Comparison of ENCODE assay signal across 1 cellular context in genomic region chr2:73985318-73986084, GRCh38.
TF ChIP-seq lines count a peak whose summit lies in the region.

No MANE protein-coding gene starts in this region.

TF ChIP-seq in HepG2, 621 proteins besides CTCF, POLR2A, EP300 and RAD21 (continued from another document and continues in another):
- TF ChIP-seq GATAD1 (CRISPR knock-in tag; IDR thresholded peaks at IDR 0.05) (0 out of 2 replicates have a peak, but pooled peaks have one; percentile 29), ZSCAN31 (CRISPR knock-in tag; IDR thresholded peaks at IDR 0.05; ENCODE audit: low read depth) (no peak), POLR2AphosphoS5 (IDR thresholded peaks at IDR 0.05; ENCODE audit: low read depth, low read length) (no peak), ZNF564 (CRISPR knock-in tag; IDR thresholded peaks at IDR 0.05) (no peak), HES4 (CRISPR knock-in tag; IDR thresholded peaks at IDR 0.05; ENCODE audit: borderline replicate concordance) (no peak), NFKB2 (CRISPR knock-in tag; IDR thresholded peaks at IDR 0.05; ENCODE audit: borderline replicate concordance) (no peak), TARDBP (CRISPR knock-in tag; IDR thresholded peaks at IDR 0.05) (no peak), DNMT1 (CRISPR knock-in tag; IDR thresholded peaks at IDR 0.05) (0 out of 2 replicates have a peak, but pooled peaks have one; percentile 52), POLR2AphosphoS2 (IDR thresholded peaks at IDR 0.05; ENCODE audit: low read depth, low read length) (no peak), IRF2 (CRISPR knock-in tag; IDR thresholded peaks at IDR 0.05) (no peak), ZFX (CRISPR knock-in tag; IDR thresholded peaks at IDR 0.05; ENCODE audit: low read depth) (peak; percentile 29; the same call in 1 of the 2 replicates), CCDC6 (CRISPR knock-in tag; IDR thresholded peaks at IDR 0.05) (no peak), ZSCAN29 (CRISPR knock-in tag; conservative IDR thresholded peaks at IDR 0.05) (no peak), GLI4 (CRISPR knock-in tag; IDR thresholded peaks at IDR 0.05; ENCODE audit: borderline replicate concordance) (no peak), CHD2 (IDR thresholded peaks at IDR 0.05; ENCODE audit: low read depth, low read length) (no peak), MIXL1 (CRISPR knock-in tag; IDR thresholded peaks at IDR 0.05) (no peak), POLR2G (IDR thresholded peaks at IDR 0.05; ENCODE audit: low read depth, low read length) (peak; percentile 51), ZC3H13 (CRISPR knock-in tag; IDR thresholded peaks at IDR 0.05) (no peak), SMAD1 (CRISPR knock-in tag; IDR thresholded peaks at IDR 0.05; ENCODE audit: borderline replicate concordance, low read depth) (no peak), MAF1 (CRISPR knock-in tag; IDR thresholded peaks at IDR 0.05; ENCODE audit: borderline replicate concordance) (no peak), PPARG (CRISPR knock-in tag; conservative IDR thresholded peaks at IDR 0.05) (no peak), ZNF343 (CRISPR knock-in tag; IDR thresholded peaks at IDR 0.05) (no peak), THRA (CRISPR knock-in tag; IDR thresholded peaks at IDR 0.05; ENCODE audit: borderline replicate concordance) (no peak), ZNF24 (IDR thresholded peaks at IDR 0.05) (no peak), SMARCC2 (IDR thresholded peaks at IDR 0.05) (no peak), MZF1 (CRISPR knock-in tag; IDR thresholded peaks at IDR 0.05; ENCODE audit: borderline replicate concordance) (no peak), SP5 (CRISPR knock-in tag; IDR thresholded peaks at IDR 0.05; ENCODE audit: borderline replicate concordance, low read depth) (no peak), ZMAT5 (CRISPR knock-in tag; IDR thresholded peaks at IDR 0.05; ENCODE audit: borderline replicate concordance, low read depth) (no peak), PRDM10 (CRISPR knock-in tag; IDR thresholded peaks at IDR 0.05; ENCODE audit: low read depth) (no peak), TOPORS (CRISPR knock-in tag; IDR thresholded peaks at IDR 0.05) (no peak), SATB2 (CRISPR knock-in tag; IDR thresholded peaks at IDR 0.05) (no peak), DMAP1 (CRISPR knock-in tag; IDR thresholded peaks at IDR 0.05) (no peak), HMG20B (CRISPR knock-in tag; conservative IDR thresholded peaks at IDR 0.05) (no peak), ZNF761 (CRISPR knock-in tag; conservative IDR thresholded peaks at IDR 0.05) (no peak), TCF7 (IDR thresholded peaks at IDR 0.05; ENCODE audit: low read depth) (no peak), SAP130 (CRISPR knock-in tag; IDR thresholded peaks at IDR 0.05; ENCODE audit: low read depth) (0 out of 2 replicates have a peak, but pooled peaks have one; percentile 27), TRIM24 (CRISPR knock-in tag; IDR thresholded peaks at IDR 0.05) (no peak), IKZF5 (CRISPR knock-in tag; IDR thresholded peaks at IDR 0.05) (0 out of 2 replicates have a peak, but pooled peaks have one; percentile 43), ZNF768 (CRISPR knock-in tag; IDR thresholded peaks at IDR 0.05) (0 out of 2 replicates have a peak, but pooled peaks have one; percentile 19), HIC2 (CRISPR knock-in tag; IDR thresholded peaks at IDR 0.05; ENCODE audit: low read depth) (no peak), ZNF280B (CRISPR knock-in tag; IDR thresholded peaks at IDR 0.05; ENCODE audit: borderline replicate concordance) (peak; percentile 22; the same call in 1 of the 2 replicates), PHF8 (CRISPR knock-in tag; IDR thresholded peaks at IDR 0.05) (peak; percentile 44), FOXO1 (CRISPR knock-in tag; IDR thresholded peaks at IDR 0.05) (no peak), MXD1 (CRISPR knock-in tag; IDR thresholded peaks at IDR 0.05) (0 out of 2 replicates have a peak, but pooled peaks have one; percentile 46), HINFP (CRISPR knock-in tag; IDR thresholded peaks at IDR 0.05; ENCODE audit: low read depth) (no peak), MAFK (conservative IDR thresholded peaks at IDR 0.05 in 1 of 2, IDR thresholded peaks at IDR 0.05 in 1 of 2; ENCODE audit: low read length in 2 of 2) (no peak), ZNF180 (CRISPR knock-in tag; IDR thresholded peaks at IDR 0.05; ENCODE audit: borderline replicate concordance, low read depth) (no peak), ZNF781 (CRISPR knock-in tag; IDR thresholded peaks at IDR 0.05; ENCODE audit: borderline replicate concordance, not compliant biosample characterization) (peak; percentile 16), RFXAP (CRISPR knock-in tag; IDR thresholded peaks at IDR 0.05; ENCODE audit: borderline replicate concordance) (no peak), HOXA9 (CRISPR knock-in tag; IDR thresholded peaks at IDR 0.05; ENCODE audit: borderline replicate concordance) (no peak)
- TF ChIP-seq, protein P1, sequence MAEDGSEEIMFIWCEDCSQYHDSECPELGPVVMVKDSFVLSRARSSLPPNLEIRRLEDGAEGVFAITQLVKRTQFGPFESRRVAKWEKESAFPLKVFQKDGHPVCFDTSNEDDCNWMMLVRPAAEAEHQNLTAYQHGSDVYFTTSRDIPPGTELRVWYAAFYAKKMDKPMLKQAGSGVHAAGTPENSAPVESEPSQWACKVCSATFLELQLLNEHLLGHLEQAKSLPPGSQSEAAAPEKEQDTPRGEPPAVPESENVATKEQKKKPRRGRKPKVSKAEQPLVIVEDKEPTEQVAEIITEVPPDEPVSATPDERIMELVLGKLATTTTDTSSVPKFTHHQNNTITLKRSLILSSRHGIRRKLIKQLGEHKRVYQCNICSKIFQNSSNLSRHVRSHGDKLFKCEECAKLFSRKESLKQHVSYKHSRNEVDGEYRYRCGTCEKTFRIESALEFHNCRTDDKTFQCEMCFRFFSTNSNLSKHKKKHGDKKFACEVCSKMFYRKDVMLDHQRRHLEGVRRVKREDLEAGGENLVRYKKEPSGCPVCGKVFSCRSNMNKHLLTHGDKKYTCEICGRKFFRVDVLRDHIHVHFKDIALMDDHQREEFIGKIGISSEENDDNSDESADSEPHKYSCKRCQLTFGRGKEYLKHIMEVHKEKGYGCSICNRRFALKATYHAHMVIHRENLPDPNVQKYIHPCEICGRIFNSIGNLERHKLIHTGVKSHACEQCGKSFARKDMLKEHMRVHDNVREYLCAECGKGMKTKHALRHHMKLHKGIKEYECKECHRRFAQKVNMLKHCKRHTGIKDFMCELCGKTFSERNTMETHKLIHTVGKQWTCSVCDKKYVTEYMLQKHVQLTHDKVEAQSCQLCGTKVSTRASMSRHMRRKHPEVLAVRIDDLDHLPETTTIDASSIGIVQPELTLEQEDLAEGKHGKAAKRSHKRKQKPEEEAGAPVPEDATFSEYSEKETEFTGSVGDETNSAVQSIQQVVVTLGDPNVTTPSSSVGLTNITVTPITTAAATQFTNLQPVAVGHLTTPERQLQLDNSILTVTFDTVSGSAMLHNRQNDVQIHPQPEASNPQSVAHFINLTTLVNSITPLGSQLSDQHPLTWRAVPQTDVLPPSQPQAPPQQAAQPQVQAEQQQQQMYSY (CRISPR knock-in tag; IDR thresholded peaks at IDR 0.05), result no peak
- TF ChIP-seq, protein P2, sequence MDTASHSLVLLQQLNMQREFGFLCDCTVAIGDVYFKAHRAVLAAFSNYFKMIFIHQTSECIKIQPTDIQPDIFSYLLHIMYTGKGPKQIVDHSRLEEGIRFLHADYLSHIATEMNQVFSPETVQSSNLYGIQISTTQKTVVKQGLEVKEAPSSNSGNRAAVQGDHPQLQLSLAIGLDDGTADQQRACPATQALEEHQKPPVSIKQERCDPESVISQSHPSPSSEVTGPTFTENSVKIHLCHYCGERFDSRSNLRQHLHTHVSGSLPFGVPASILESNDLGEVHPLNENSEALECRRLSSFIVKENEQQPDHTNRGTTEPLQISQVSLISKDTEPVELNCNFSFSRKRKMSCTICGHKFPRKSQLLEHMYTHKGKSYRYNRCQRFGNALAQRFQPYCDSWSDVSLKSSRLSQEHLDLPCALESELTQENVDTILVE (CRISPR knock-in tag; IDR thresholded peaks at IDR 0.05), result peak; percentile 55; the same call in 1 of the 2 replicates
- TF ChIP-seq, protein P3, sequence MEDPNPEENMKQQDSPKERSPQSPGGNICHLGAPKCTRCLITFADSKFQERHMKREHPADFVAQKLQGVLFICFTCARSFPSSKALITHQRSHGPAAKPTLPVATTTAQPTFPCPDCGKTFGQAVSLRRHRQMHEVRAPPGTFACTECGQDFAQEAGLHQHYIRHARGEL (CRISPR knock-in tag; IDR thresholded peaks at IDR 0.05), result 0 out of 2 replicates have a peak, but pooled peaks have one; percentile 30
